8 cellular contexts compared by ENCODE assay signal in the genomic region with DNA sequence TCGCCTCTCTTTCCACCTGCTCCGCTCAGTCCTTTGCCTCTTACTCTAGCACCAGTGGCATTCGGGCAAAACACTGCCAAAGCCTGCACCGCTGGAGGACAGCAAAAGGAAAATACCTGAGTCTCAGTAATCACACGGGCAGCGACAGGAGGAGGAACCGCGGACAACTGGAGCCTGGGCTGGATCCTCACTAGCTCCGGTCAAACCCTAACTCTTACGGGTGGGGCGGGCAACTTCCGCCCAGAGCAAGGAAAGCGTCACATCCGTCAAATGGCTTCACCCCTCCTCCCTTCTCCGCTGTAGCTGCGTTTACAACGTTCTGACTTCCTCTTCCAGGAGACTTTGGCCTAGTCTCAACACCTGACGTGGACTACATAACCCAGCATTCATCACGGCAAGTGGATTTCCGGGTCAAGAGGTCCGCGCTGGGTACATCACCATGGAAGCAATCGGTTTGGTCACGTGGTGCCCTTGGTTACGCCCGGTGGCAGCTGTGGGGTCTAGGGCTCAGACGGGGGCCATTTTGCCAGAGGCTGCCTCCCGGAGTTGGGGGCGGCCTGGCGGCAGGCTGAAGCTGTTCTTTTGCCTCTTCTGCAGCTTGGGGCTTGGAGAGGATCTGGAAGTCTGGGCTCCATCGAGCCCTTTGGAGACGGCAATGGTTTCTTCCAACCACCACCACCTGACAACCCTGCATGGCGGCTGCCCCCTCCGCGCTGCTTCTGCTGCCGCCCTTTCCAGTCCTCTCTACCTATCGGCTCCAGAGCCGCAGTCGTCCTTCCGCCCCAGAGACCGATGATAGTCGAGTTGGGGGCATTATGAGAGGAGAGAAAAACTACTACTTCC. TPM values are rescaled to one million over a fixed set of nuclear protein-coding genes. Genes with fewer than 3 reads are reported as not detected.
DNase-seq lines count a peak whose midpoint lies in the region; ATAC-seq and TF ChIP-seq lines count a peak whose summit lies in the region.

A gene with protein sequence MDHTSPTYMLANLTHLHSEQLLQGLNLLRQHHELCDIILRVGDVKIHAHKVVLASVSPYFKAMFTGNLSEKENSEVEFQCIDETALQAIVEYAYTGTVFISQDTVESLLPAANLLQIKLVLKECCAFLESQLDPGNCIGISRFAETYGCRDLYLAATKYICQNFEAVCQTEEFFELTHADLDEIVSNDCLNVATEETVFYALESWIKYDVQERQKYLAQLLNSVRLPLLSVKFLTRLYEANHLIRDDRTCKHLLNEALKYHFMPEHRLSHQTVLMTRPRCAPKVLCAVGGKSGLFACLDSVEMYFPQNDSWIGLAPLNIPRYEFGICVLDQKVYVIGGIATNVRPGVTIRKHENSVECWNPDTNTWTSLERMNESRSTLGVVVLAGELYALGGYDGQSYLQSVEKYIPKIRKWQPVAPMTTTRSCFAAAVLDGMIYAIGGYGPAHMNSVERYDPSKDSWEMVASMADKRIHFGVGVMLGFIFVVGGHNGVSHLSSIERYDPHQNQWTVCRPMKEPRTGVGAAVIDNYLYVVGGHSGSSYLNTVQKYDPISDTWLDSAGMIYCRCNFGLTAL (minus strand): TSS at position 218 of the 843 bp plus-strand sequence. CDS start 16,019 bp downstream, outside the sequence.
A gene with protein sequence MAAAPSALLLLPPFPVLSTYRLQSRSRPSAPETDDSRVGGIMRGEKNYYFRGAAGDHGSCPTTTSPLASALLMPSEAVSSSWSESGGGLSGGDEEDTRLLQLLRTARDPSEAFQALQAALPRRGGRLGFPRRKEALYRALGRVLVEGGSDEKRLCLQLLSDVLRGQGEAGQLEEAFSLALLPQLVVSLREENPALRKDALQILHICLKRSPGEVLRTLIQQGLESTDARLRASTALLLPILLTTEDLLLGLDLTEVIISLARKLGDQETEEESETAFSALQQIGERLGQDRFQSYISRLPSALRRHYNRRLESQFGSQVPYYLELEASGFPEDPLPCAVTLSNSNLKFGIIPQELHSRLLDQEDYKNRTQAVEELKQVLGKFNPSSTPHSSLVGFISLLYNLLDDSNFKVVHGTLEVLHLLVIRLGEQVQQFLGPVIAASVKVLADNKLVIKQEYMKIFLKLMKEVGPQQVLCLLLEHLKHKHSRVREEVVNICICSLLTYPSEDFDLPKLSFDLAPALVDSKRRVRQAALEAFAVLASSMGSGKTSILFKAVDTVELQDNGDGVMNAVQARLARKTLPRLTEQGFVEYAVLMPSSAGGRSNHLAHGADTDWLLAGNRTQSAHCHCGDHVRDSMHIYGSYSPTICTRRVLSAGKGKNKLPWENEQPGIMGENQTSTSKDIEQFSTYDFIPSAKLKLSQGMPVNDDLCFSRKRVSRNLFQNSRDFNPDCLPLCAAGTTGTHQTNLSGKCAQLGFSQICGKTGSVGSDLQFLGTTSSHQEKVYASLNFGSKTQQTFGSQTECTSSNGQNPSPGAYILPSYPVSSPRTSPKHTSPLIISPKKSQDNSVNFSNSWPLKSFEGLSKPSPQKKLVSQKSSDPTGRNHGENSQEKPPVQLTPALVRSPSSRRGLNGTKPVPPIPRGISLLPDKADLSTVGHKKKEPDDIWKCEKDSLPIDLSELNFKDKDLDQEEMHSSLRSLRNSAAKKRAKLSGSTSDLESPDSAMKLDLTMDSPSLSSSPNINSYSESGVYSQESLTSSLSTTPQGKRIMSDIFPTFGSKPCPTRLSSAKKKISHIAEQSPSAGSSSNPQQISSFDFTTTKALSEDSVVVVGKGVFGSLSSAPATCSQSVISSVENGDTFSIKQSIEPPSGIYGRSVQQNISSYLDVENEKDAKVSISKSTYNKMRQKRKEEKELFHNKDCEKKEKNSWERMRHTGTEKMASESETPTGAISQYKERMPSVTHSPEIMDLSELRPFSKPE (N-terminal part only) (plus strand): TSS at position 461 of the 843 bp plus-strand sequence. CDS start 232 bp downstream, at position 693.

- 1% methylated on average over 18 to 31 of the region's 42 CpGs for WGBS in esophagus squamous epithelium, 2 donors

- peak within 1 kb of the TSS; percentile 93 for H2AFZ ChIP-seq in PC-9

- H3K27me3 ChIP-seq in PC-9 (ENCODE audit: insufficient read depth, low read depth), result no peaks in the 10 kb centered on the region
- no peaks in the 10 kb centered on the region for H3K27me3 ChIP-seq in esophagus squamous epithelium
- no peaks in the 10 kb centered on the region for H3K27me3 ChIP-seq in muscle layer of duodenum (ENCODE audit: low read depth, low read length)

- no peaks in the 10 kb centered on the region for H3K9me2 ChIP-seq in PC-9 (ENCODE audit: insufficient read depth)

- H4K20me1 ChIP-seq in PC-9 (ENCODE audit: insufficient read depth), result peaks cover 47% of the 10 kb centered on the region

- in situ Hi-C loops in KBM-7 (cut with MboI; ENCODE audit: low pct_unique_long_range_greater_than_20kb, low sequenced_read_pairs), result no loop called here

- DNase-seq in DMS53 treated with DMSO at 0.1 percent for 48 hours (lab: John Stamatoyannopoulos, UW; ENCODE audit: unreplicated experiment) (peak; percentile 94), KBM-7 (peak; percentile 99), PC-9 (peak; percentile 94 to 99), esophagus squamous epithelium (lab: John Stamatoyannopoulos, UW) (peak; percentile 95)
- peak; percentile 92 for DNase-seq in activated T-cell treated with anti-CD3 and anti-CD28 coated beads, Interleukin-2, amount 50 U/mL, for 4 hours
- peak; percentile 93 to 98 for DNase-seq in stimulated activated CD8-positive, alpha-beta memory T cell treated with anti-CD3 and anti-CD28 coated beads, Interleukin-7, amount 100 ng/mL, for 4 hours (ENCODE audit: low read depth in 2 of 2)

- H3K4me3 Mint-ChIP-seq in activated T-cell treated with anti-CD3 and anti-CD28 coated beads, Interleukin-2, amount 50 U/mL, for 4 hours, result no peak within 1 kb of the TSS

- peak; percentile 94 for ATAC-seq in GM21723 (IDR thresholded peaks at IDR 0.05; ENCODE audit: unreplicated experiment)
- ATAC-seq in activated T-cell treated with anti-CD3 and anti-CD28 coated beads, Interleukin-2, amount 50 U/mL, for 4 hours, result peak; percentile 94 to 96

- H3K36me3 ChIP-seq in PC-9 (ENCODE audit: low read depth) (no peaks in the 10 kb centered on the region), esophagus squamous epithelium (no peaks in the 10 kb centered on the region), muscle layer of duodenum (ENCODE audit: control insufficient read depth in 1 of 2, insufficient read depth in 2 of 2, low read length in 2 of 2) (peaks cover 0 to 4% of the 10 kb centered on the region in 2 donors)

- H3K4me3 ChIP-seq in PC-9 (peak within 1 kb of the TSS; percentile 65), esophagus squamous epithelium (peak within 1 kb of the TSS; percentile 65 to 94 (median 84)), muscle layer of duodenum (ENCODE audit: low read depth in 1 of 2, low read length in 2 of 2) (peak within 1 kb of the TSS; percentile 96 to 100)

- TF ChIP-seq CTCF in PC-9 (conservative IDR thresholded peaks at IDR 0.05) (no peak), esophagus squamous epithelium (IDR thresholded peaks at IDR 0.05) (peak in 1 of 6 experiments; percentile 2)

- H3F3A ChIP-seq in PC-9 (ENCODE audit: insufficient read depth, low read depth), result peaks cover 10% of the 10 kb centered on the region; the same call in 1 of the 2 replicates

- peak in 3 of 4 donors; percentile 67 to 91 (median 79) for TF ChIP-seq POLR2A in esophagus squamous epithelium (IDR thresholded peaks at IDR 0.05)

- peaks cover 93% of the 10 kb centered on the region for H3K79me2 ChIP-seq in PC-9 (ENCODE audit: low read depth)

- no TSS peak for BruUV-seq in PC-9 (replicated peaks; lab: Mats Ljungman, UMichigan)

- intact Hi-C loops in PC-9 (cut with micrococcal nuclease; ENCODE audit: unreplicated experiment), result loop anchor here (1.0 to 5.0 kb wide), 4 partner anchors 65 to 290 kb away; a partner anchor contains a TSS
- intact Hi-C loops in esophagus squamous epithelium (cut with DNase I), result loop anchor here (5.0 kb wide), 1 partner anchor 175 kb away; a partner anchor contains a TSS

- H3K4me1 ChIP-seq in PC-9 (replicated peaks; ENCODE audit: insufficient read depth), result peaks cover 36% of the 10 kb centered on the region
- H3K4me1 ChIP-seq in esophagus squamous epithelium, result peaks cover 0 to 84% (median 49%) of the 10 kb centered on the region in 3 donors
- peaks cover 4 to 52% of the 10 kb centered on the region in 2 donors for H3K4me1 ChIP-seq in muscle layer of duodenum (ENCODE audit: control insufficient read depth in 1 of 2, insufficient read depth in 2 of 2, low read length in 2 of 2)

- peaks cover 11% of the 10 kb centered on the region for H3K9me3 Mint-ChIP-seq in activated T-cell treated with anti-CD3 and anti-CD28 coated beads, Interleukin-2, amount 50 U/mL, for 4 hours

- POLR2A ChIA-PET in PC-9 (lab: Charles Lee; ENCODE audit: unreplicated experiment), result interaction anchor here (0.5 to 1.0 kb wide), 8 partner anchors 13 to 619 kb away, joined by 3 to 11 read pairs (median 4); a partner anchor contains a TSS

- H3K27ac ChIP-seq in PC-9 (peak within 1 kb of the TSS; percentile 69), esophagus squamous epithelium (peak within 1 kb of the TSS; percentile 89 to 95 (median 94)), muscle layer of duodenum (ENCODE audit: low read length) (peak within 1 kb of the TSS; percentile 96)

- peaks cover 61% of the 10 kb centered on the region for H3K4me1 Mint-ChIP-seq in activated T-cell treated with anti-CD3 and anti-CD28 coated beads, Interleukin-2, amount 50 U/mL, for 4 hours (ENCODE audit: low read depth)

- peaks cover 11% of the 10 kb centered on the region for H3K36me3 Mint-ChIP-seq in activated T-cell treated with anti-CD3 and anti-CD28 coated beads, Interleukin-2, amount 50 U/mL, for 4 hours (ENCODE audit: insufficient read depth)

- no peaks in the 10 kb centered on the region for H3K9me3 ChIP-seq in PC-9 (ENCODE audit: insufficient read depth, low read depth)
- no peaks in the 10 kb centered on the region for H3K9me3 ChIP-seq in esophagus squamous epithelium
- no peaks in the 10 kb centered on the region for H3K9me3 ChIP-seq in muscle layer of duodenum (ENCODE audit: control insufficient read depth in 1 of 2, low read length in 2 of 2)

- no peaks in the 10 kb centered on the region for H3K27me3 Mint-ChIP-seq in activated T-cell treated with anti-CD3 and anti-CD28 coated beads, Interleukin-2, amount 50 U/mL, for 4 hours (ENCODE audit: low read depth)

- peak within 1 kb of the TSS; percentile 96 for H3K4me2 ChIP-seq in PC-9

- CTCF ChIA-PET in PC-9 (lab: Charles Lee), result no interaction called here

RNA-seq across cellular contexts. Expression of the first gene that starts in this region (rescaled TPM):
- 10.3 and 10.5 TPM in 2 replicates for total RNA-seq in PC-9 (2021)
- total RNA-seq in activated T-cell treated with anti-CD3 and anti-CD28 coated beads, Interleukin-2, amount 50 U/mL, for 4 hours, result 10 to 100 TPM; 11.5 to 14.4 (median 11.8) TPM
- total RNA-seq in esophagus squamous epithelium, result 10 to 100 TPM in 1 of 4 donors, 1 to 10 TPM in 3; 7.2 to 10.3 (median 8.4) TPM

RNA-seq across cellular contexts. Expression of the second gene that starts in this region (rescaled TPM):
- total RNA-seq in PC-9 (2021) (9.2 and 12.9 TPM in 2 replicates), esophagus squamous epithelium (10 to 100 TPM in 1 of 4 donors, 1 to 10 TPM in 3; 5.8 to 23.7 (median 8.9) TPM)
- 1 to 10 TPM; 4.8 to 6.8 (median 6.3) TPM for total RNA-seq in activated T-cell treated with anti-CD3 and anti-CD28 coated beads, Interleukin-2, amount 50 U/mL, for 4 hours

Comparison
In these comparisons a context has a peak if more than half of its experiments do, and no peak if none do; other contexts are left out.
1. Peak in every context shown above with its lines: DNase-seq, ATAC-seq, H3K4me3 ChIP-seq and H3K27ac ChIP-seq.